ENCODE assay signal across 9 cellular contexts in genomic region chr7:27188666-27189559, GRCh38. TPM values are rescaled to one million over a fixed set of nuclear protein-coding genes. Genes with fewer than 3 reads are reported as not detected.
DNase-seq lines count a peak whose midpoint lies in the region; ATAC-seq and TF ChIP-seq lines count a peak whose summit lies in the region.
"Had no signal": no experiment of that assay in that cellular context is flagged by ENCODE, and none has a peak within 500 bp of the region (broad histone marks: within the 10 kb centered on the region; RNA-seq: fewer than 3 reads in every experiment).

No MANE protein-coding gene starts in this region.

- H3K4me3 ChIP-seq in DND-41 (ENCODE audit: low read depth in 1 of 2, low read length in 2 of 2) (no peak overlapping the region), RWPE2 (ENCODE audit: severe bottlenecking) (peak overlapping the region; percentile 49), osteoblast (ENCODE audit: insufficient read depth, low read length) (peak overlapping the region; percentile 92)

- no peaks in the 10 kb centered on the region for H3K36me3 ChIP-seq in DND-41 (ENCODE audit: insufficient read depth, low read length)
- H3K36me3 ChIP-seq in RWPE2 (ENCODE audit: low read depth) = no peaks in the 10 kb centered on the region
- no peaks in the 10 kb centered on the region for H3K36me3 ChIP-seq in osteoblast (ENCODE audit: insufficient read depth, low read length)

- ATAC-seq in DND-41 (ENCODE audit: insufficient read depth, low read depth) (peak; percentile 74), RWPE2 (ENCODE audit: low read depth) (peak; percentile 3), GM21576 (IDR thresholded peaks at IDR 0.05; ENCODE audit: unreplicated experiment) (no peak)

- peak overlapping the region; percentile 55; the same call in 1 of the 2 replicates for H3K4me2 ChIP-seq in DND-41 (ENCODE audit: insufficient read depth, low read length)
- peak overlapping the region; percentile 96 for H3K4me2 ChIP-seq in osteoblast (ENCODE audit: insufficient read depth, low read length)

- H3K27me3 ChIP-seq in DND-41 (ENCODE audit: insufficient read depth, low read length, poor library complexity) = peaks cover 14% of the 10 kb centered on the region
- no peaks in the 10 kb centered on the region for H3K27me3 ChIP-seq in RWPE2 (ENCODE audit: insufficient read depth, poor library complexity, severe bottlenecking)
- H3K27me3 ChIP-seq in osteoblast (ENCODE audit: insufficient read depth, low read length) = no peaks in the 10 kb centered on the region

- TF ChIP-seq CTCF in DND-41 (IDR thresholded peaks at IDR 0.05; ENCODE audit: borderline replicate concordance, extremely low read depth, low read length, poor library complexity, severe bottlenecking) (no peak), RWPE2 (IDR thresholded peaks at IDR 0.05; ENCODE audit: poor library complexity, severe bottlenecking) (peak; percentile 8), osteoblast (IDR thresholded peaks at IDR 0.05; ENCODE audit: extremely low read depth, low read depth, low read length) (no peak)

- no peak overlapping the region for H3K9ac ChIP-seq in DND-41 (ENCODE audit: low read depth, low read length)

- H3K27ac ChIP-seq in DND-41 (ENCODE audit: low read length) (no peak overlapping the region), RWPE2 (ENCODE audit: poor library complexity, severe bottlenecking) (peak overlapping the region; percentile 92), epithelial cell of prostate (peak overlapping the region; percentile 90), osteoblast (ENCODE audit: low read depth, low read length) (peak overlapping the region; percentile 95)

- H4K20me1 ChIP-seq in DND-41 (ENCODE audit: insufficient read depth, low read length) (no peaks in the 10 kb centered on the region), osteoblast (ENCODE audit: insufficient read depth, low read length) (no peaks in the 10 kb centered on the region)

- H3K79me2 ChIP-seq in DND-41 (ENCODE audit: insufficient read depth, low read length) (no peaks in the 10 kb centered on the region), osteoblast (ENCODE audit: insufficient read depth, low read length) (peaks cover 96% of the 10 kb centered on the region)

- DNase-seq in DND-41 (peak; percentile 52), RWPE2 (ENCODE audit: low spot score) (peak; percentile 71), epithelial cell of prostate (ENCODE audit: low read depth, low spot score) (peak; percentile 60), osteoblast (ENCODE audit: insufficient read length, low spot score, missing footprints) (peak; percentile 94), occipital lobe (lab: John Stamatoyannopoulos, UW) (no peak), hippocampal formation (lab: John Stamatoyannopoulos, UW) (no peak), glomerular visceral epithelial cell (ENCODE audit: extremely low spot score) (no peak)
- DNase-seq: NCI-H1694 treated with DMSO at 0.1 percent for 48 hours had no signal

- H3K9me3 ChIP-seq in DND-41 (ENCODE audit: insufficient read depth, low read length, severe bottlenecking) = no peaks in the 10 kb centered on the region
- no peaks in the 10 kb centered on the region for H3K9me3 ChIP-seq in RWPE2 (ENCODE audit: severe bottlenecking)
- no peaks in the 10 kb centered on the region for H3K9me3 ChIP-seq in osteoblast (ENCODE audit: low read depth, low read length)

- H2AFZ ChIP-seq in DND-41 (ENCODE audit: low read depth, low read length) (no peak overlapping the region; the same call in 1 of the 2 replicates), osteoblast (ENCODE audit: low read length) (peak overlapping the region; percentile 46)

- H3K4me1 ChIP-seq in DND-41 (ENCODE audit: insufficient read depth, low read length) (peaks cover 18% of the 10 kb centered on the region), RWPE2 (ENCODE audit: insufficient read depth, poor library complexity, severe bottlenecking) (peaks cover 33% of the 10 kb centered on the region), osteoblast (ENCODE audit: insufficient read depth, low read length) (peaks cover 62% of the 10 kb centered on the region)

RNA-seq across cellular contexts. Expression of gene HOXA11, which starts 3.9 kb away (rescaled TPM):
- total RNA-seq in osteoblast = 14.4 and 15.2 TPM in 2 replicates
- total RNA-seq in occipital lobe = not detected

RNA-seq across cellular contexts. Expression of gene HOXA13, which starts 11.0 kb away (rescaled TPM):
- total RNA-seq in osteoblast (6.2 and 8.0 TPM in 2 replicates), occipital lobe (not detected)

RNA-seq across cellular contexts. Expression of gene HOXA10, which starts 14.8 kb away (rescaled TPM):
- 32.1 and 43.1 TPM in 2 replicates for total RNA-seq in osteoblast
- not detected for total RNA-seq in occipital lobe

RNA-seq across cellular contexts. Expression of gene HOXA9, which starts 23.6 kb away (rescaled TPM):
- total RNA-seq in osteoblast (15.3 and 19.5 TPM in 2 replicates), occipital lobe (not detected)

RNA-seq across cellular contexts. Expression of gene HOXA7, which starts 32.4 kb away (rescaled TPM):
- 3.6 and 4.4 TPM in 2 replicates for total RNA-seq in osteoblast
- not detected for total RNA-seq in occipital lobe

Comparison
In these comparisons a context has a peak if more than half of its experiments do, and no peak if none do; other contexts are left out.
1. DNase-seq: peak in DND-41 (single experiment), RWPE2 (single experiment), epithelial cell of prostate (single experiment) and osteoblast (single experiment); none in occipital lobe (single experiment), hippocampal formation (0 of 2) and glomerular visceral epithelial cell (single experiment).
2. H3K4me3 ChIP-seq: peak in RWPE2 (single experiment) and osteoblast (single experiment); none in DND-41 (0 of 2).
3. RNA of gene HOXA11, which starts 3.9 kb away (total RNA-seq): 14.4 to 15.2 TPM in osteoblast; not detected in occipital lobe (single experiment); every median in the first group is over 10 times any median in the second.
4. RNA of gene HOXA10, which starts 14.8 kb away (total RNA-seq): 32.1 to 43.1 TPM in osteoblast; not detected in occipital lobe (single experiment); every median in the first group is over 10 times any median in the second.